ENCODE assay signal across 28 cellular contexts in genomic region chr19:38499532-38499931, GRCh38.
"Had no signal": no experiment of that assay in that cellular context is flagged by ENCODE, and none has a peak within 500 bp of the region (broad histone marks: within the 10 kb centered on the region; RNA-seq: fewer than 3 reads in every experiment).

No MANE protein-coding gene starts in this region.

- H3K4me3 ChIP-seq: stomach, suprapubic skin, testis, thoracic aorta, thyroid gland, tibial artery, tibial nerve, transverse colon, upper lobe of left lung, upper lobe of right lung, uterus, vagina had no signal

- H3K27me3 Mint-ChIP-seq: stimulated activated naive CD8-positive, alpha-beta T cell treated with anti-CD3 and anti-CD28 coated beads, Interleukin-15, amount 100 ng/mL, for 72 hours; stimulated activated naive CD8-positive, alpha-beta T cell treated with anti-CD3 and anti-CD28 coated beads, Interleukin-15, Interleukin-2, amounts not matched to agents 100 ng/mL and 50 ng/mL, for 24 hours had no signal

- H3K9me3 ChIP-seq: stomach, suprapubic skin, testis, thoracic aorta, thyroid gland, tibial artery, tibial nerve, transverse colon, upper lobe of left lung, upper lobe of right lung, uterus, vagina had no signal

- ATAC-seq: stimulated activated effector memory CD8-positive, alpha-beta T cell treated with anti-CD3 and anti-CD28 coated beads, Interleukin-12 subunit alpha, Interleukin-12 subunit beta, amount 100 ng/mL, for 72 hours; stimulated activated naive B cell treated with anti-CD40 and anti-IgM and Interleukin-4, amounts not matched to agents 10 μg/mL and 1 μg/mL and 100 μg/mL, for 72 hours; stimulated activated naive CD8-positive, alpha-beta T cell treated with anti-CD3 and anti-CD28 coated beads, Interleukin-15, amount 100 ng/mL, for 72 hours; stimulated activated naive CD8-positive, alpha-beta T cell treated with anti-CD3 and anti-CD28 coated beads, Interleukin-15, Interleukin-2, amounts not matched to agents 100 U/mL and 50 U/mL, for 24 hours had no signal

- H3K36me3 ChIP-seq: stomach, suprapubic skin, thoracic aorta, thyroid gland, tibial artery, tibial nerve, transverse colon, upper lobe of left lung, upper lobe of right lung, uterus, vagina had no signal

- DNase-seq: stimulated activated CD4-positive, alpha-beta T cell treated with anti-CD3 and anti-CD28 coated beads, Interleukin-2, amount 100 ng/mL, for 48 hours; stimulated activated CD4-positive, alpha-beta T cell treated with anti-CD3 and anti-CD28 coated beads, Interleukin-4, amount 100 ng/mL, for 1 hour; stimulated activated CD4-positive, alpha-beta T cell treated with anti-CD3 and anti-CD28 coated beads, Interleukin-4, amount 100 ng/mL, for 24 hours; stimulated activated CD4-positive, alpha-beta T cell treated with anti-CD3 and anti-CD28 coated beads, Interleukin-4, amount 100 ng/mL, for 4 hours; stimulated activated CD8-positive, alpha-beta memory T cell treated with anti-CD3 and anti-CD28 coated beads, Interleukin-4, amount 100 ng/mL, for 48 hours; stimulated activated naive B cell treated with anti-CD40 and anti-IgM and Interleukin-4, amounts not matched to agents 10 μg/mL and 1 μg/mL and 100 μg/mL, for 72 hours; stimulated activated naive CD4-positive, alpha-beta T cell; stimulated activated naive CD4-positive, alpha-beta T cell treated with Interleukin-2 at 50 U/mL for 16 hours; stimulated activated naive CD8-positive, alpha-beta T cell treated with anti-CD3 and anti-CD28 coated beads, Interleukin-15, amount 100 ng/mL, for 72 hours; stimulated activated naive CD8-positive, alpha-beta T cell treated with anti-CD3 and anti-CD28 coated beads, Interleukin-15, Interleukin-2, amounts not matched to agents 100 U/mL and 50 U/mL, for 24 hours; stomach; substantia nigra; testis; thyroid gland; tibial artery; transverse colon; trophoblast cell; upper lobe of right lung; uterus had no signal

- H3K9me3 Mint-ChIP-seq: stimulated activated effector memory CD8-positive, alpha-beta T cell treated with anti-CD3 and anti-CD28 coated beads, Interleukin-12 subunit alpha, Interleukin-12 subunit beta, amount 100 ng/mL, for 72 hours; stimulated activated naive CD8-positive, alpha-beta T cell treated with anti-CD3 and anti-CD28 coated beads, Interleukin-15, amount 100 ng/mL, for 72 hours; stimulated activated naive CD8-positive, alpha-beta T cell treated with anti-CD3 and anti-CD28 coated beads, Interleukin-15, Interleukin-2, amounts not matched to agents 100 ng/mL and 50 ng/mL, for 24 hours; type B pancreatic cell had no signal

- H3K27ac ChIP-seq: stomach, suprapubic skin, thoracic aorta, thyroid gland, tibial artery, tibial nerve, transverse colon, upper lobe of left lung, upper lobe of right lung, uterus, vagina had no signal

- H3K27me3 ChIP-seq: testis, thyroid gland, tibial nerve, transverse colon, upper lobe of left lung, upper lobe of right lung, uterus, vagina had no signal

- H3K4me1 ChIP-seq: stomach, suprapubic skin, thyroid gland, tibial artery, tibial nerve, transverse colon, upper lobe of left lung, upper lobe of right lung, uterus, vagina had no signal

- H3K4me1 Mint-ChIP-seq: stimulated activated effector memory CD8-positive, alpha-beta T cell treated with anti-CD3 and anti-CD28 coated beads, Interleukin-12 subunit alpha, Interleukin-12 subunit beta, amount 100 ng/mL, for 72 hours; stimulated activated naive B cell treated with anti-CD40 and anti-IgM and Interleukin-4, amounts not matched to agents 10 μg/mL and 1 μg/mL and 100 μg/mL, for 72 hours; stimulated activated naive CD8-positive, alpha-beta T cell treated with anti-CD3 and anti-CD28 coated beads, Interleukin-15, amount 100 ng/mL, for 72 hours had no signal

- FAIRE-seq: urothelium cell line had no signal

- H3K36me3 Mint-ChIP-seq: stimulated activated naive B cell treated with anti-CD40 and anti-IgM and Interleukin-4, amounts not matched to agents 10 μg/mL and 1 μg/mL and 100 μg/mL, for 72 hours; type B pancreatic cell had no signal

- H3K27ac Mint-ChIP-seq: stimulated activated effector memory CD8-positive, alpha-beta T cell treated with anti-CD3 and anti-CD28 coated beads, Interleukin-12 subunit alpha, Interleukin-12 subunit beta, amount 100 ng/mL, for 72 hours; stimulated activated naive B cell treated with anti-CD40 and anti-IgM and Interleukin-4, amounts not matched to agents 10 μg/mL and 1 μg/mL and 100 μg/mL, for 72 hours; stimulated activated naive CD8-positive, alpha-beta T cell treated with anti-CD3 and anti-CD28 coated beads, Interleukin-15, Interleukin-2, amounts not matched to agents 100 ng/mL and 50 ng/mL, for 24 hours; type B pancreatic cell had no signal

- H3K4me3 Mint-ChIP-seq: stimulated activated effector memory CD8-positive, alpha-beta T cell treated with anti-CD3 and anti-CD28 coated beads, Interleukin-12 subunit alpha, Interleukin-12 subunit beta, amount 100 ng/mL, for 72 hours; stimulated activated naive B cell treated with anti-CD40 and anti-IgM and Interleukin-4, amounts not matched to agents 10 μg/mL and 1 μg/mL and 100 μg/mL, for 72 hours; stimulated activated naive CD8-positive, alpha-beta T cell treated with anti-CD3 and anti-CD28 coated beads, Interleukin-15, amount 100 ng/mL, for 72 hours; stimulated activated naive CD8-positive, alpha-beta T cell treated with anti-CD3 and anti-CD28 coated beads, Interleukin-15, Interleukin-2, amounts not matched to agents 100 ng/mL and 50 ng/mL, for 24 hours; type B pancreatic cell had no signal
